ENCODE assay signal across 16 cellular contexts in the genomic region with DNA sequence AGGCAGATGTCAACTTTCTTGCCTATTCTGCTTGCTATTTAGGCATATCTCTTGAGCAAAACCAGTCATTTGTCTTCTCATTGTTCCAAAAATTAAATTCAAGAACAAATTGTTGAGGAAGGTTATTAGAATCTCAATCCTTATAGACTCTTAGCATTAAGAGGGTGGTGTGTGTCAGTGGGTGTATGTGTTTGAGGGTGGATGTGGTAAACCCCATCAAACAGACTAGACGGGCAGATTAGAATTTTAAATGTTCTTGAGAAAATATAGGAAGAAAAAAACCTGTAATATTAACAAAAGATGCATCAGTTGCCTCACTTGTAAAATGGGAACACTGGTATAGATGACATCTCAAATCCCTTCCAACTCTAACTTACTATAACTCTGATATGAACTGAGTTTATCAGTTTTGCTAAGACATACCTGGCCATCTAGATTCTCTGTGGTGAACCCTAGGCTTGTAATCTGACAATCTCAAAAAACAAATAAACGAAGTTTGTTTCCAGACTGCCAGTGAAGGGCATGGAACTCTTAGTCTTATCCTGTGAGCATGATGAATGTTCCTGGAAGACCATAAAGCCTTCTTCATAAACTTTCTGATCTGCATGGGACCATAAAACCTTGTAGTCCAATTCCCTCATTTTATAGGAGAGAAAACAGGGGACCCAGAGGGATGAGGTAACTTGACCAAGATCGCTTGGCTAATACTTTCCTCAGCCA.
DNase-seq lines count a peak whose midpoint lies in the region; ATAC-seq, FAIRE-seq and TF ChIP-seq lines count a peak whose summit lies in the region.
"Had no signal": no experiment of that assay in that cellular context is flagged by ENCODE, and none has a peak within 500 bp of the region (broad histone marks: within the 10 kb centered on the region; RNA-seq: fewer than 3 reads in every experiment).

No MANE protein-coding gene starts in this region.

- DNase-seq in CD4-positive, CD25-positive, alpha-beta regulatory T cell: peak in 2 of 3 donors; percentile 44 to 69
- DNase-seq in GM12892 (ENCODE audit: insufficient read length) (no peak), mucosa of descending colon (no peak), HTR-8/SVneo (ENCODE audit: insufficient read length, low spot score) (no peak), T1000 (lab: John Stamatoyannopoulos, UW) (no peak)
- no peak for DNase-seq in activated CD8-positive, alpha-beta T cell treated with anti-CD3 and anti-CD28 coated beads for 36 hours
- DNase-seq: activated CD8-positive, alpha-beta memory T cell treated with anti-CD3 and anti-CD28 coated beads for 24 hours; foreskin keratinocyte; H7; lower lobe of right lung; NCI-H1105 treated with DMSO at 0.1 percent for 48 hours; occipital lobe; stimulated activated CD4-positive, alpha-beta T cell treated with anti-CD3 and anti-CD28 coated beads, Interleukin-4, amount 100 ng/mL, for 24 hours had no signal

- no peaks in the 10 kb centered on the region for H3K27me3 Mint-ChIP-seq in CD4-positive, CD25-positive, alpha-beta regulatory T cell
- no peaks in the 10 kb centered on the region for H3K27me3 Mint-ChIP-seq in activated CD8-positive, alpha-beta T cell treated with anti-CD3 and anti-CD28 coated beads for 36 hours

- no peaks in the 10 kb centered on the region for H3K9me3 ChIP-seq in CD4-positive, CD25-positive, alpha-beta regulatory T cell (ENCODE audit: control insufficient read depth in 2 of 2, low read length in 2 of 2)
- no peaks in the 10 kb centered on the region for H3K9me3 ChIP-seq in mucosa of descending colon
- H3K9me3 ChIP-seq: lower lobe of right lung had no signal

- no peak for TF ChIP-seq CTCF in activated CD8-positive, alpha-beta T cell treated with anti-CD3 and anti-CD28 coated beads for 36 hours (IDR thresholded peaks at IDR 0.05)
- TF ChIP-seq CTCF in mucosa of descending colon (IDR thresholded peaks at IDR 0.05): no peak

- FAIRE-seq in GM12892 (lab: Jason Lieb, UNC) (peak; percentile 30), HTR-8/SVneo (lab: Jason Lieb, UNC) (no peak)
- FAIRE-seq: endometrium had no signal

- peak overlapping the region; percentile 60 for H3K27ac ChIP-seq in CD4-positive, CD25-positive, alpha-beta regulatory T cell (ENCODE audit: insufficient read depth, low read length, poor library complexity, severe bottlenecking)
- H3K27ac ChIP-seq: foreskin keratinocyte, lower lobe of right lung had no signal

- peaks cover 58% of the 10 kb centered on the region for H3K36me3 Mint-ChIP-seq in CD4-positive, CD25-positive, alpha-beta regulatory T cell
- peaks cover 79% of the 10 kb centered on the region for H3K36me3 Mint-ChIP-seq in activated CD8-positive, alpha-beta T cell treated with anti-CD3 and anti-CD28 coated beads for 36 hours (ENCODE audit: low read depth)

- H3K4me3 Mint-ChIP-seq in CD4-positive, CD25-positive, alpha-beta regulatory T cell: peak overlapping the region; percentile 17 to 77 (median 47)
- no peak overlapping the region for H3K4me3 Mint-ChIP-seq in activated CD8-positive, alpha-beta T cell treated with anti-CD3 and anti-CD28 coated beads for 36 hours

- no peak for TF ChIP-seq POLR2A in GM12892 (IDR thresholded peaks at IDR 0.05; ENCODE audit: low read depth, low read length)

- peak; percentile 50 to 58 for ATAC-seq in CD4-positive, CD25-positive, alpha-beta regulatory T cell (ENCODE audit: low read depth in 2 of 2)
- ATAC-seq in activated CD8-positive, alpha-beta T cell treated with anti-CD3 and anti-CD28 coated beads for 36 hours: no peak
- ATAC-seq in mucosa of descending colon (peak; percentile 51), GM18873 (IDR thresholded peaks at IDR 0.05; ENCODE audit: low FRiP score, unreplicated experiment) (no peak), GM18520 (IDR thresholded peaks at IDR 0.05; ENCODE audit: unreplicated experiment) (no peak)
- ATAC-seq: foreskin keratinocyte, lower lobe of right lung had no signal

- peak overlapping the region; percentile 20 to 71 (median 61) for H3K27ac Mint-ChIP-seq in CD4-positive, CD25-positive, alpha-beta regulatory T cell
- peak overlapping the region; percentile 12 for H3K27ac Mint-ChIP-seq in activated CD8-positive, alpha-beta T cell treated with anti-CD3 and anti-CD28 coated beads for 36 hours

- no peaks in the 10 kb centered on the region for H3K27me3 ChIP-seq in CD4-positive, CD25-positive, alpha-beta regulatory T cell (ENCODE audit: control insufficient read depth, insufficient read depth, low read length)

- intact Hi-C loops in activated CD8-positive, alpha-beta T cell treated with anti-CD3 and anti-CD28 coated beads for 36 hours (cut with micrococcal nuclease): no loop called here
- intact Hi-C loops in mucosa of descending colon (cut with DNase I, micrococcal nuclease): no loop called here

- H3K36me3 ChIP-seq in CD4-positive, CD25-positive, alpha-beta regulatory T cell (ENCODE audit: control insufficient read depth, insufficient read depth, low read length): peaks cover 46% of the 10 kb centered on the region
- no peaks in the 10 kb centered on the region for H3K36me3 ChIP-seq in mucosa of descending colon (ENCODE audit: low read depth)

- POLR2A ChIA-PET in activated CD8-positive, alpha-beta T cell treated with anti-CD3 and anti-CD28 coated beads for 36 hours (lab: Charles Lee): interaction anchor here (0.6 to 1.2 kb wide), 2 partner anchors 76 to 79 kb away, joined by 3 to 4 read pairs; no protein-coding TSS in a partner anchor

- CTCF ChIA-PET in activated CD8-positive, alpha-beta T cell treated with anti-CD3 and anti-CD28 coated beads for 36 hours (lab: Charles Lee): interaction anchor here (1.2 to 4.5 kb wide), 5 partner anchors 7 to 89 kb away, joined by 3 to 39 read pairs (median 7); no protein-coding TSS in a partner anchor

- peaks cover 62 to 91% (median 86%) of the 10 kb centered on the region in 4 donors for H3K4me1 Mint-ChIP-seq in CD4-positive, CD25-positive, alpha-beta regulatory T cell
- peaks cover 90% of the 10 kb centered on the region for H3K4me1 Mint-ChIP-seq in activated CD8-positive, alpha-beta T cell treated with anti-CD3 and anti-CD28 coated beads for 36 hours (ENCODE audit: low read depth)

- H3K4me1 ChIP-seq in CD4-positive, CD25-positive, alpha-beta regulatory T cell (ENCODE audit: control insufficient read depth, insufficient read depth, low read length, poor library complexity, severe bottlenecking): peaks cover 79% of the 10 kb centered on the region
- H3K4me1 ChIP-seq in mucosa of descending colon (ENCODE audit: low read depth): peaks cover 5% of the 10 kb centered on the region
- H3K4me1 ChIP-seq: foreskin keratinocyte had no signal

- H3K9me3 Mint-ChIP-seq in CD4-positive, CD25-positive, alpha-beta regulatory T cell: no peaks in the 10 kb centered on the region
- no peaks in the 10 kb centered on the region for H3K9me3 Mint-ChIP-seq in activated CD8-positive, alpha-beta T cell treated with anti-CD3 and anti-CD28 coated beads for 36 hours

- peak overlapping the region; percentile 71 for H3K4me3 ChIP-seq in CD4-positive, CD25-positive, alpha-beta regulatory T cell (ENCODE audit: low read depth, low read length)
- H3K4me3 ChIP-seq in mucosa of descending colon: no peak overlapping the region
- H3K4me3 ChIP-seq: lower lobe of right lung had no signal

Comparison
In these comparisons a context has a peak if more than half of its experiments do, and no peak if none do; other contexts are left out.
1. ATAC-seq: peak in CD4-positive, CD25-positive, alpha-beta regulatory T cell (2 of 2) and mucosa of descending colon (single experiment); none in activated CD8-positive, alpha-beta T cell treated with anti-CD3 and anti-CD28 coated beads for 36 hours (single experiment), GM18873 (single experiment) and GM18520 (single experiment).
2. DNase-seq: peak in CD4-positive, CD25-positive, alpha-beta regulatory T cell (2 of 3); none in GM12892 (single experiment), activated CD8-positive, alpha-beta T cell treated with anti-CD3 and anti-CD28 coated beads for 36 hours (single experiment), mucosa of descending colon (0 of 3), HTR-8/SVneo (single experiment) and T1000 (single experiment).